In the genomic region with DNA sequence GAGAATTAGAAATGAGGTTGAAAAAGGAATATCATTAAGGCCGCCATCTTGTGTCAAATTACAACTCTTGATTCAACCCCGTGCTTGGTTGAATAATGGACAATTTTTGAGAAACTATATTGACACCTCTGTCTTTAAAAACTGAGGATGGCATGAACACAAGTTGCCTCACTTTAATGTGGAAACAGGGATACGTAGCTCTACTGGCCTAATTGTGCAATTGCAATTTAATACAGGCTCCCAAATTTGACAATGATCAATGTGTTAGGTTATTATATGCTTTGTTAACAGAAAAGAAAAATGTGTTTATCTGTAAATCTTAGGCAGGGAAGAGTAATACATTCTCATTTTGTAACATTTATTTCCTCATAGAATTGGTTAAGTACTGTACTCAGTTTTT, we compare ENCODE assay signal across 3 cellular contexts.
TF ChIP-seq lines count a peak whose summit lies in the region.

No MANE protein-coding gene starts in this region.

TF ChIP-seq in SK-N-SH, 30 proteins besides CTCF, POLR2A, EP300 and RAD21 (continued from another document and continues in another):
- no peak for TF ChIP-seq IRF3 (IDR thresholded peaks at IDR 0.05; ENCODE audit: low read depth, low read length)
- TF ChIP-seq, protein P1, sequence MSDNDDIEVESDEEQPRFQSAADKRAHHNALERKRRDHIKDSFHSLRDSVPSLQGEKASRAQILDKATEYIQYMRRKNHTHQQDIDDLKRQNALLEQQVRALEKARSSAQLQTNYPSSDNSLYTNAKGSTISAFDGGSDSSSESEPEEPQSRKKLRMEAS (IDR thresholded peaks at IDR 0.05; ENCODE audit: low read depth) = no peak
- no peak for TF ChIP-seq EZH2phosphoT487 (IDR thresholded peaks at IDR 0.05; ENCODE audit: borderline replicate concordance, low read depth)
- TF ChIP-seq FOXM1 (IDR thresholded peaks at IDR 0.05; ENCODE audit: low read depth) = no peak
- no peak for TF ChIP-seq REST (IDR thresholded peaks at IDR 0.05; ENCODE audit: low read depth, low read length)
- no peak for TF ChIP-seq SIN3A (IDR thresholded peaks at IDR 0.05; ENCODE audit: borderline replicate concordance, low read depth, low read length)
- TF ChIP-seq MXI1 (IDR thresholded peaks at IDR 0.05; ENCODE audit: low read depth, low read length) = no peak
- no peak for TF ChIP-seq SMC3 (IDR thresholded peaks at IDR 0.05; ENCODE audit: low read depth, low read length)
- TF ChIP-seq RXRA (IDR thresholded peaks at IDR 0.05; ENCODE audit: borderline replicate concordance, low read depth) = no peak
- TF ChIP-seq NFIC (IDR thresholded peaks at IDR 0.05; ENCODE audit: borderline replicate concordance) = no peak
- TF ChIP-seq TAF1 (IDR thresholded peaks at IDR 0.05; ENCODE audit: borderline replicate concordance, low read depth, low read length) = no peak
- TF ChIP-seq USF1 (IDR thresholded peaks at IDR 0.05; ENCODE audit: borderline replicate concordance, low read depth) = no peak
- no peak for TF ChIP-seq FOXJ3 (CRISPR knock-in tag; IDR thresholded peaks at IDR 0.05)

TF ChIP-seq in SK-N-SH treated with all-trans-retinoic acid at 6 μM for 48 hours, 23 proteins besides CTCF, POLR2A, EP300 and RAD21 (continued from another document):
- TF ChIP-seq PPARA (CRISPR knock-in tag; IDR thresholded peaks at IDR 0.05; ENCODE audit: borderline replicate concordance) (no peak), SNAI2 (CRISPR knock-in tag; IDR thresholded peaks at IDR 0.05) (no peak), ZFP30 (CRISPR knock-in tag; IDR thresholded peaks at IDR 0.05) (no peak), ZC3H10 (CRISPR knock-in tag; IDR thresholded peaks at IDR 0.05) (no peak)

TF ChIP-seq in GM23338, 12 proteins besides CTCF, POLR2A, EP300 and RAD21:
- TF ChIP-seq, protein P2, sequence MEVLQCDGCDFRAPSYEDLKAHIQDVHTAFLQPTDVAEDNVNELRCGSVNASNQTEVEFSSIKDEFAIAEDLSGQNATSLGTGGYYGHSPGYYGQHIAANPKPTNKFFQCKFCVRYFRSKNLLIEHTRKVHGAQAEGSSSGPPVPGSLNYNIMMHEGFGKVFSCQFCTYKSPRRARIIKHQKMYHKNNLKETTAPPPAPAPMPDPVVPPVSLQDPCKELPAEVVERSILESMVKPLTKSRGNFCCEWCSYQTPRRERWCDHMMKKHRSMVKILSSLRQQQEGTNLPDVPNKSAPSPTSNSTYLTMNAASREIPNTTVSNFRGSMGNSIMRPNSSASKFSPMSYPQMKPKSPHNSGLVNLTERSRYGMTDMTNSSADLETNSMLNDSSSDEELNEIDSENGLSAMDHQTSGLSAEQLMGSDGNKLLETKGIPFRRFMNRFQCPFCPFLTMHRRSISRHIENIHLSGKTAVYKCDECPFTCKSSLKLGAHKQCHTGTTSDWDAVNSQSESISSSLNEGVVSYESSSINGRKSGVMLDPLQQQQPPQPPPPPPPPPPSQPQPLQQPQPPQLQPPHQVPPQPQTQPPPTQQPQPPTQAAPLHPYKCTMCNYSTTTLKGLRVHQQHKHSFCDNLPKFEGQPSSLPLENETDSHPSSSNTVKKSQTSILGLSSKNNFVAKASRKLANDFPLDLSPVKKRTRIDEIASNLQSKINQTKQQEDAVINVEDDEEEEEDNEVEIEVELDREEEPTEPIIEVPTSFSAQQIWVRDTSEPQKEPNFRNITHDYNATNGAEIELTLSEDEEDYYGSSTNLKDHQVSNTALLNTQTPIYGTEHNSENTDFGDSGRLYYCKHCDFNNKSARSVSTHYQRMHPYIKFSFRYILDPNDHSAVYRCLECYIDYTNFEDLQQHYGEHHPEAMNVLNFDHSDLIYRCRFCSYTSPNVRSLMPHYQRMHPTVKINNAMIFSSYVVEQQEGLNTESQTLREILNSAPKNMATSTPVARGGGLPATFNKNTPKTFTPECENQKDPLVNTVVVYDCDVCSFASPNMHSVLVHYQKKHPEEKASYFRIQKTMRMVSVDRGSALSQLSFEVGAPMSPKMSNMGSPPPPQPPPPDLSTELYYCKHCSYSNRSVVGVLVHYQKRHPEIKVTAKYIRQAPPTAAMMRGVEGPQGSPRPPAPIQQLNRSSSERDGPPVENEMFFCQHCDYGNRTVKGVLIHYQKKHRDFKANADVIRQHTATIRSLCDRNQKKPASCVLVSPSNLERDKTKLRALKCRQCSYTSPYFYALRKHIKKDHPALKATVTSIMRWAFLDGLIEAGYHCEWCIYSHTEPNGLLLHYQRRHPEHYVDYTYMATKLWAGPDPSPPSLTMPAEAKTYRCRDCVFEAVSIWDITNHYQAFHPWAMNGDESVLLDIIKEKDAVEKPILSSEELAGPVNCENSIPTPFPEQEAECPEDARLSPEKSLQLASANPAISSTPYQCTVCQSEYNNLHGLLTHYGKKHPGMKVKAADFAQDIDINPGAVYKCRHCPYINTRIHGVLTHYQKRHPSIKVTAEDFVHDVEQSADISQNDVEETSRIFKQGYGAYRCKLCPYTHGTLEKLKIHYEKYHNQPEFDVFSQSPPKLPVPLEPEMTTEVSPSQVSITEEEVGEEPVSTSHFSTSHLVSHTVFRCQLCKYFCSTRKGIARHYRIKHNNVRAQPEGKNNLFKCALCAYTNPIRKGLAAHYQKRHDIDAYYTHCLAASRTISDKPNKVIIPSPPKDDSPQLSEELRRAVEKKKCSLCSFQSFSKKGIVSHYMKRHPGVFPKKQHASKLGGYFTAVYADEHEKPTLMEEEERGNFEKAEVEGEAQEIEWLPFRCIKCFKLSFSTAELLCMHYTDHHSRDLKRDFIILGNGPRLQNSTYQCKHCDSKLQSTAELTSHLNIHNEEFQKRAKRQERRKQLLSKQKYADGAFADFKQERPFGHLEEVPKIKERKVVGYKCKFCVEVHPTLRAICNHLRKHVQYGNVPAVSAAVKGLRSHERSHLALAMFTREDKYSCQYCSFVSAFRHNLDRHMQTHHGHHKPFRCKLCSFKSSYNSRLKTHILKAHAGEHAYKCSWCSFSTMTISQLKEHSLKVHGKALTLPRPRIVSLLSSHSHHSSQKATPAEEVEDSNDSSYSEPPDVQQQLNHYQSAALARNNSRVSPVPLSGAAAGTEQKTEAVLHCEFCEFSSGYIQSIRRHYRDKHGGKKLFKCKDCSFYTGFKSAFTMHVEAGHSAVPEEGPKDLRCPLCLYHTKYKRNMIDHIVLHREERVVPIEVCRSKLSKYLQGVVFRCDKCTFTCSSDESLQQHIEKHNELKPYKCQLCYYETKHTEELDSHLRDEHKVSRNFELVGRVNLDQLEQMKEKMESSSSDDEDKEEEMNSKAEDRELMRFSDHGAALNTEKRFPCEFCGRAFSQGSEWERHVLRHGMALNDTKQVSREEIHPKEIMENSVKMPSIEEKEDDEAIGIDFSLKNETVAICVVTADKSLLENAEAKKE (CRISPR knock-in tag; IDR thresholded peaks at IDR 0.05) = no peak
- TF ChIP-seq ETS1 (IDR thresholded peaks at IDR 0.05) (no peak), NANOG (IDR thresholded peaks at IDR 0.05; ENCODE audit: borderline replicate concordance) (no peak), REST (IDR thresholded peaks at IDR 0.05; ENCODE audit: unreplicated experiment) (no peak), EZH2phosphoT487 (IDR thresholded peaks at IDR 0.05; ENCODE audit: unreplicated experiment) (no peak)
